In the genomic region with DNA sequence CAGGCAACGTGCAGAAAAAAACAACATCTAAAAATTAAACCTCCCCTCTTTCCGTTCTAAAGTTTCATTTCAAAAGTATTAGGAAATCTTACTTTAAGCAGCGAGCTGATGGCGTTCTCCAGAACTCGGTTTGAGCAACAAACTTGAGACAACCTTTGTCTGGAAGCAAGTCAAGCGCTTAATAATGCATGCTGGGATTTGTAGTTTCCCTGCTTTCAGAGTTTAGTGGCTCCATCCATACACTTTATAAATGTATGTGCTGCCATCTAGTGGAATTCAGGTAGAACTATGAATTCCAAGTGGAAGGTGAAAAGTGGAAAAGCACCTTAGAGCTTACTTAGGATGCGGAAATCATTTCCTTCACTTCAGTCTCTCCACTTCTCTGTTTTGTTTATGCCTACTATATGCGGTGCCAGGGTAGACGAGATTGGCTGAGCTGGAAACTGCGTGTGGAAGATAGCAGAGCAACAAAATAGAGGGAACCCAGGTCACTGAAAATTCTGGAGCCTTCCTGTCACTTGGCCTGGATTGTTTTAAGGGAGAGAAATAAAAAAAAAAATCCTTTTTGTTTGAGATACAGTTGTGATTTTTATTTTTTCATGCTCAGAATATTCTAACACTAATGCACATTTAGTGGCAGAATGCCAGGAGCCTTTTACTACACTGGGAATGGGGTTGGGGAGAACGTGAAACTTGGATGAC, we compare ENCODE assay signal across 8 cellular contexts. TPM values are rescaled to one million over a fixed set of nuclear protein-coding genes. Genes with fewer than 3 reads are reported as not detected.
A peak's percentile ranks its signal among the peaks of the same experiment; 100 is the strongest.
DNase-seq lines count a peak whose midpoint lies in the region; ATAC-seq and TF ChIP-seq lines count a peak whose summit lies in the region.

TSS of gene BDH2 (minus strand) at position 144 of the 702 bp plus-strand sequence. CDS start 3,580 bp downstream, outside the sequence.

- H3K27me3 ChIP-seq in BE2C = no peaks in the 10 kb centered on the region

- H3K9me3 ChIP-seq in BE2C = no peaks in the 10 kb centered on the region

- TF ChIP-seq CTCF in BE2C (IDR thresholded peaks at IDR 0.05; ENCODE audit: low read depth, low read length) = peak; percentile 69

- H3K4me3 ChIP-seq in BE2C (ENCODE audit: low read depth, low read length) = peak within 1 kb of the TSS; percentile 60
- peak within 1 kb of the TSS; percentile 32 to 46 (median 41) for H3K4me3 ChIP-seq in skin epidermis

- no peaks in the 10 kb centered on the region for H3K4me1 ChIP-seq in BE2C

- H3K27ac ChIP-seq in skin epidermis = peak within 1 kb of the TSS in 20 of 21 experiments; percentile 10 to 81 (median 68)

- peak; percentile 99 for ATAC-seq in GM18861 (IDR thresholded peaks at IDR 0.05; ENCODE audit: unreplicated experiment)
- peak; percentile 97 for ATAC-seq in HG03064 (IDR thresholded peaks at IDR 0.05; ENCODE audit: low read depth, unreplicated experiment)

- H3K36me3 ChIP-seq in BE2C = no peaks in the 10 kb centered on the region

- DNase-seq in BE2C (peak; percentile 35), NCI-H2081 (lab: John Stamatoyannopoulos, UW) (peak; percentile 67 to 82), T1000 (lab: John Stamatoyannopoulos, UW) (peak; percentile 32), cerebellum (ENCODE audit: low spot score) (peak; percentile 82), inferior parietal cortex (ENCODE audit: extremely low spot score) (peak; percentile 91)

RNA-seq across cellular contexts. Expression of gene BDH2, which starts in this region (rescaled TPM):
- polyA plus RNA-seq in BE2C (2012; ENCODE audit: insufficient read depth, insufficient read length, low read depth) = 6.6 TPM
- 22.7 TPM for total RNA-seq in cerebellum

Comparison
In these comparisons a context has a peak if more than half of its experiments do, and no peak if none do; other contexts are left out.
1. Peak in every context shown above with its lines: DNase-seq, ATAC-seq, H3K4me3 ChIP-seq and H3K27ac ChIP-seq.
2. DNase-seq: peak in every context shown above with its lines; median percentile 91 in inferior parietal cortex; 82 in cerebellum; 74 in NCI-H2081; 35 in BE2C; 32 in T1000.